ENCODE assay signal across 22 cellular contexts in genomic region chr21:34724131-34724856, GRCh38. TPM values are rescaled to one million over a fixed set of nuclear protein-coding genes. Genes with fewer than 3 reads are reported as not detected.
DNase-seq lines count a peak whose midpoint lies in the region; ATAC-seq and TF ChIP-seq lines count a peak whose summit lies in the region.
"Had no signal": no experiment of that assay in that cellular context is flagged by ENCODE, and none has a peak within 500 bp of the region (broad histone marks: within the 10 kb centered on the region; RNA-seq: fewer than 3 reads in every experiment).

No MANE protein-coding gene starts in this region.

- no peak for TF ChIP-seq POLR2A in tibial nerve (IDR thresholded peaks at IDR 0.05)

- H3K4me3 ChIP-seq in left lung = no peak overlapping the region
- H3K4me3 ChIP-seq in tibial nerve = no peak overlapping the region
- H3K4me3 ChIP-seq: A549 had no signal

- TF ChIP-seq CTCF in left lung (IDR thresholded peaks at IDR 0.05) = no peak
- no peak for TF ChIP-seq CTCF in tibial nerve (IDR thresholded peaks at IDR 0.05)

- intact Hi-C loops in left lung (cut with DNase I) = no loop called here

- TF ChIP-seq EP300 in tibial nerve (IDR thresholded peaks at IDR 0.05) = no peak

- in situ Hi-C loops in SK-MEL-5 (cut with HindIII; ENCODE audit: low pct_unique_long_range_greater_than_20kb, low sequenced_read_pairs) = no loop called here

- H3K9me3 ChIP-seq in left lung (no peaks in the 10 kb centered on the region), tibial nerve (no peaks in the 10 kb centered on the region)
- H3K9me3 ChIP-seq: A549, SK-N-SH had no signal

- ATAC-seq in left lung (peak; percentile 23), GM18520 (IDR thresholded peaks at IDR 0.05; ENCODE audit: unreplicated experiment) (no peak)
- ATAC-seq: A549, HepG2, Panc1, Right ventricle myocardium inferior had no signal

- no peaks in the 10 kb centered on the region for H3K36me3 ChIP-seq in left lung
- no peaks in the 10 kb centered on the region for H3K36me3 ChIP-seq in tibial nerve

- H3K27me3 ChIP-seq in left lung (no peaks in the 10 kb centered on the region), tibial nerve (no peaks in the 10 kb centered on the region)

- DNase-seq in NCI-H748 (lab: John Stamatoyannopoulos, UW; ENCODE audit: unreplicated experiment) (peak; percentile 29), NCI-H748 treated with DMSO at 0.1 percent for 48 hours (lab: John Stamatoyannopoulos, UW) (no peak), SK-MEL-5 (ENCODE audit: low read depth, low spot score) (peak; percentile 7), left lung (no peak), tibial nerve (ENCODE audit: low spot score in 2 of 2) (no peak), DMS79 (lab: John Stamatoyannopoulos, UW) (no peak), RPMI8226 (no peak)
- DNase-seq: C1 segment of cervical spinal cord, DND-41, GDM1, GOT3, NCI-H1048, NCI-H1694 treated with DMSO at 0.1 percent for 48 hours, NCI-H2171 treated with DMSO at 0.1 percent for 48 hours, NCI-H446 treated with DMSO at 0.1 percent for 48 hours, SK-N-SH had no signal

- H3K27ac ChIP-seq in left lung (no peak overlapping the region), tibial nerve (peak overlapping the region in 3 of 4 donors; percentile 17 to 71 (median 26))
- H3K27ac ChIP-seq: A549 had no signal

- peaks cover 0 to 6% of the 10 kb centered on the region in 2 donors for H3K4me1 ChIP-seq in left lung
- peaks cover 0 to 27% (median 10%) of the 10 kb centered on the region in 4 donors for H3K4me1 ChIP-seq in tibial nerve
- H3K4me1 ChIP-seq: A549 had no signal

- WGBS in tibial nerve, 2 donors = 55 to 60% methylated on average over 2 of the region's 2 CpGs

RNA-seq across cellular contexts. Expression of gene CLIC6, which starts 55.5 kb away (rescaled TPM):
- total RNA-seq in SK-MEL-5 (2014; rRNA removed; shearing (Covaris generic)) = not detected in 2 replicates
- 0.02 TPM in 1 of 2 replicates, not detected in the other for polyA plus RNA-seq in SK-MEL-5 (2015; cell fraction: cytosol; rRNA removed)
- not detected in 2 replicates for polyA plus RNA-seq in SK-MEL-5 (2015; cell fraction: nucleus; rRNA removed)
- 10 to 100 TPM; 21.0 to 21.2 TPM for total RNA-seq in left lung
- total RNA-seq in tibial nerve = 10 to 100 TPM in 1 of 4 donors, 1 to 10 TPM in 3; 3.3 to 11.6 (median 7.0) TPM
- total RNA-seq: HepG2, MCF 10A had no signal
- polyA plus RNA-seq: HepG2 had no signal

Comparison
In these comparisons a context has a peak if more than half of its experiments do, and no peak if none do; other contexts are left out.
1. DNase-seq: peak in NCI-H748 (single experiment) and SK-MEL-5 (single experiment); none in NCI-H748 treated with DMSO at 0.1 percent for 48 hours (single experiment), left lung (0 of 2), tibial nerve (0 of 2), DMS79 (single experiment) and RPMI8226 (single experiment).
2. H3K27ac ChIP-seq: peak in tibial nerve (3 of 4); none in left lung (0 of 2).